In the genomic region with DNA sequence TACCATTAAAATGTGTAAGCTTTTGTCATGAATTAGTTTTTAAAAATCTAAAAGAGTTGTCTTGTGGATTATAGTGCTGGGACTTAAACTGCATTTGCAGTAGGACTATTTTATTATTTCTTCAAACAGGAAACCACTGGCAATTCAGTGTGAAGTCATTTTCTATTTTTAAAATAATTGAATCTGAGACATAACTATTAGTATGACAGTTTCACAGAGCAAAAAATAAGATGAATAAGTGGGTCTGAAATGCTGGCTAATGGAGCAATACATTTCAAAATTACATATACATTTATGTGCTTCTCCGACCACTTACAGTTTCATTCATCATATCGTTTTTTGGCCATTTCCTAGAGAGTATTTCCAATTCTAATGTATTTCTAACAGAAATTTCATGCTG, we compare ENCODE assay signal across 22 cellular contexts.
DNase-seq lines count a peak whose midpoint lies in the region; ATAC-seq, FAIRE-seq and TF ChIP-seq lines count a peak whose summit lies in the region.
"Had no signal": no experiment of that assay in that cellular context is flagged by ENCODE, and none has a peak within 500 bp of the region (broad histone marks: within the 10 kb centered on the region; RNA-seq: fewer than 3 reads in every experiment).

No MANE protein-coding gene starts in this region.

- H3K36me3 Mint-ChIP-seq in astrocyte (ENCODE audit: low read depth, unreplicated experiment) = no peaks in the 10 kb centered on the region
- H3K36me3 Mint-ChIP-seq: memory B cell had no signal

- H3K79me2 ChIP-seq in astrocyte (ENCODE audit: insufficient read depth, low read length) (no peaks in the 10 kb centered on the region), Karpas-422 (ENCODE audit: low read length) (no peaks in the 10 kb centered on the region)

- H3K4me1 ChIP-seq in astrocyte (ENCODE audit: insufficient read depth, low read length) (no peaks in the 10 kb centered on the region), Karpas-422 (ENCODE audit: low read length) (no peaks in the 10 kb centered on the region)

- H3K27me3 ChIP-seq in astrocyte (ENCODE audit: insufficient read depth, low read length) (no peaks in the 10 kb centered on the region), Karpas-422 (ENCODE audit: low read length) (no peaks in the 10 kb centered on the region)
- H3K27me3 ChIP-seq: cardiac muscle cell, MG63 had no signal

- H3K4me1 Mint-ChIP-seq in astrocyte (ENCODE audit: low read depth, unreplicated experiment) = peaks cover 5% of the 10 kb centered on the region
- H3K4me1 Mint-ChIP-seq: activated CD4-positive, alpha-beta T cell treated with anti-CD3 and anti-CD28 coated beads for 36 hours; memory B cell had no signal

- no peak overlapping the region for H3K4me3 Mint-ChIP-seq in astrocyte (ENCODE audit: unreplicated experiment)
- H3K4me3 Mint-ChIP-seq: activated CD4-positive, alpha-beta T cell treated with anti-CD3 and anti-CD28 coated beads for 36 hours; GM23338; memory B cell; T-helper 1 cell treated with Interleukin-12 subunit alpha and Interleukin-12 subunit beta and Interleukin-4 antibody, amounts not matched to agents 30 μg/mL and 1 μg/mL, for 36 hours had no signal

- H3K4me2 ChIP-seq in astrocyte (ENCODE audit: low read length) (peak overlapping the region; percentile 28), Karpas-422 (ENCODE audit: low read depth, low read length, poor library complexity, severe bottlenecking) (no peak overlapping the region)
- H3K4me2 ChIP-seq: GM23338 had no signal

- no peak overlapping the region for H3K4me3 ChIP-seq in astrocyte (ENCODE audit: insufficient read depth, low read depth, low read length)
- no peak overlapping the region for H3K4me3 ChIP-seq in Karpas-422 (ENCODE audit: low read length)
- H3K4me3 ChIP-seq: cardiac muscle cell, GM23338, MG63 had no signal

- no peaks in the 10 kb centered on the region for H3K9me3 ChIP-seq in astrocyte (ENCODE audit: insufficient read depth, low read depth, low read length)
- H3K9me3 ChIP-seq in Karpas-422 (ENCODE audit: low read length) = no peaks in the 10 kb centered on the region
- H3K9me3 ChIP-seq: MG63 had no signal

- no peak overlapping the region for H2AFZ ChIP-seq in astrocyte (ENCODE audit: low read depth, low read length)
- H2AFZ ChIP-seq in Karpas-422 (ENCODE audit: low read length) = no peak overlapping the region
- H2AFZ ChIP-seq: GM23338 had no signal

- no peaks in the 10 kb centered on the region for H3K27me3 Mint-ChIP-seq in astrocyte (ENCODE audit: low read depth, unreplicated experiment)
- H3K27me3 Mint-ChIP-seq: activated CD4-positive, alpha-beta T cell treated with anti-CD3 and anti-CD28 coated beads for 36 hours had no signal

- TF ChIP-seq CTCF in astrocyte (IDR thresholded peaks at IDR 0.05; ENCODE audit: insufficient read depth, low read depth, low read length) = no peak

- H3K27ac Mint-ChIP-seq in astrocyte (ENCODE audit: unreplicated experiment) = no peak overlapping the region
- H3K27ac Mint-ChIP-seq: activated CD4-positive, alpha-beta T cell treated with anti-CD3 and anti-CD28 coated beads for 36 hours; GM23338; memory B cell; T-helper 1 cell treated with Interleukin-12 subunit alpha and Interleukin-12 subunit beta and Interleukin-4 antibody, amounts not matched to agents 30 μg/mL and 1 μg/mL, for 36 hours had no signal

- DNase-seq in EL (peak; percentile 11), astrocyte (ENCODE audit: low read depth) (no peak), Karpas-422 (no peak), DMS79 treated with DMSO at 0.1 percent for 48 hours (lab: John Stamatoyannopoulos, UW) (no peak), medulla oblongata (ENCODE audit: extremely low spot score) (no peak), NCI-H187 (lab: John Stamatoyannopoulos, UW) (no peak)
- DNase-seq: activated CD4-positive, alpha-beta T cell treated with anti-CD3 and anti-CD28 coated beads for 36 hours; activated effector memory CD4-positive, alpha-beta T cell treated with Interleukin-2 at 50 U/mL for 16 hours; MG63; NCI-H2227 treated with DMSO at 0.1 percent for 48 hours; posterior cingulate gyrus; stimulated activated CD4-positive, alpha-beta T cell treated with anti-CD3 and anti-CD28 coated beads, Interleukin-1b, Interleukin-23, amount 100 ng/mL, for 48 hours had no signal

- no peaks in the 10 kb centered on the region for H3K9me3 Mint-ChIP-seq in astrocyte (ENCODE audit: unreplicated experiment)
- H3K9me3 Mint-ChIP-seq: GM23338; memory B cell; T-helper 1 cell treated with Interleukin-12 subunit alpha and Interleukin-12 subunit beta and Interleukin-4 antibody, amounts not matched to agents 30 μg/mL and 1 μg/mL, for 36 hours had no signal

- H3K36me3 ChIP-seq in astrocyte (ENCODE audit: insufficient read depth, low read length) = no peaks in the 10 kb centered on the region
- H3K36me3 ChIP-seq in Karpas-422 (ENCODE audit: insufficient read depth, low read length) = no peaks in the 10 kb centered on the region
- H3K36me3 ChIP-seq: cardiac muscle cell, MG63 had no signal

- no peaks in the 10 kb centered on the region for H3K9me2 ChIP-seq in Karpas-422 (replicated peaks; ENCODE audit: insufficient read depth, low read length)

- H3K27ac ChIP-seq in astrocyte (ENCODE audit: low read depth, low read length) = no peak overlapping the region
- no peak overlapping the region for H3K27ac ChIP-seq in Karpas-422 (ENCODE audit: low read length)
- H3K27ac ChIP-seq: cardiac muscle cell, epithelial cell of prostate, HL-60 had no signal

- FAIRE-seq in astrocyte (lab: Jason Lieb, UNC) = no peak
- FAIRE-seq: D721Med, urothelium cell line had no signal

- H4K20me1 ChIP-seq in astrocyte (ENCODE audit: insufficient read depth, low read length) (no peaks in the 10 kb centered on the region), Karpas-422 (ENCODE audit: insufficient read depth, low read depth, low read length) (no peaks in the 10 kb centered on the region)

- ATAC-seq in GM19452 (IDR thresholded peaks at IDR 0.05; ENCODE audit: unreplicated experiment) (peak; percentile 61), HG02981 (IDR thresholded peaks at IDR 0.05; ENCODE audit: unreplicated experiment) (peak; percentile 62)
- ATAC-seq: activated CD4-positive, alpha-beta T cell treated with anti-CD3 and anti-CD28 coated beads for 36 hours; GM23338 had no signal

- H3K9ac ChIP-seq in astrocyte (ENCODE audit: low read length) = no peak overlapping the region
- H3K9ac ChIP-seq in Karpas-422 (ENCODE audit: low read length) = no peak overlapping the region
